ENCODE assay signal across 15 cellular contexts in the genomic region with DNA sequence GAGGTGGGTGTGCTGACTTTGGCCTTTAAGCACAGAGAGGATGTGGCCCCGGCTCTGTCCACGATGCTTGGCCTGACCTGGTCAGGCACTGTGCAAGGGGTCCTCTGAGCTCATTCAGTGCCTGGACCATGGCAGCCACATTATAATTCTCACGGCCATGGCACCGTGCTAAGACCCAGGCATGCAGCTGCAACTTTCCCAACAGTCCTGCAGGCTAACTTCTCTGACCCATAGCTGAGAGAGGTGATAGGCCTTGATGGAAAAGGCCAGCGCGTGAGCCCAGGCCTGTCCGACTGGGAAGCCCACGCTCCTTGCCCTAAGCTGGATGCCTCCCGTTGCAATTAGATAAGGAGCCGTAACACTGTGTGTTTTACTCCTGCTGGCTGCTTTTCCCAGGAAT.
"Had no signal": no experiment of that assay in that cellular context is flagged by ENCODE, and none has a peak within 500 bp of the region (broad histone marks: within the 10 kb centered on the region; RNA-seq: fewer than 3 reads in every experiment).

No MANE protein-coding gene starts in this region.

- H3K4me3 ChIP-seq: prostate gland, smooth muscle cell, tibial artery, vagina had no signal

- H3K36me3 Mint-ChIP-seq: activated naive CD8-positive, alpha-beta T cell treated with anti-CD3 and anti-CD28 coated beads for 36 hours; mesothelial cell of epicardium had no signal

- H3K4me1 ChIP-seq: tibial artery, vagina had no signal

- H3K27ac Mint-ChIP-seq: activated CD4-positive, alpha-beta memory T cell treated with anti-CD3 and anti-CD28 coated beads, Interleukin-2, amount 10 ng/mL, durations not matched to agents 7 days and 5 days; activated CD4-positive, alpha-beta T cell treated with anti-CD3 and anti-CD28 coated beads for 36 hours; activated naive CD8-positive, alpha-beta T cell treated with anti-CD3 and anti-CD28 coated beads for 36 hours; mesothelial cell of epicardium; stimulated activated naive CD8-positive, alpha-beta T cell treated with anti-CD3 and anti-CD28 coated beads, Interleukin-15, Interleukin-2, amounts not matched to agents 100 ng/mL and 50 ng/mL, for 24 hours had no signal

- H3K27me3 Mint-ChIP-seq: activated CD4-positive, alpha-beta memory T cell treated with anti-CD3 and anti-CD28 coated beads, Interleukin-2, amount 10 ng/mL, durations not matched to agents 7 days and 5 days; stimulated activated naive CD8-positive, alpha-beta T cell treated with anti-CD3 and anti-CD28 coated beads, Interleukin-15, Interleukin-2, amounts not matched to agents 100 ng/mL and 50 ng/mL, for 24 hours had no signal

- H3K9me3 ChIP-seq: prostate gland, tibial artery, vagina had no signal

- H3K4me2 ChIP-seq: smooth muscle cell had no signal

- H3K4me3 Mint-ChIP-seq: activated CD4-positive, alpha-beta memory T cell treated with anti-CD3 and anti-CD28 coated beads, Interleukin-2, amount 10 ng/mL, durations not matched to agents 7 days and 5 days; activated CD4-positive, alpha-beta T cell treated with anti-CD3 and anti-CD28 coated beads for 36 hours; activated naive CD8-positive, alpha-beta T cell treated with anti-CD3 and anti-CD28 coated beads for 36 hours; mesothelial cell of epicardium; stimulated activated naive CD8-positive, alpha-beta T cell treated with anti-CD3 and anti-CD28 coated beads, Interleukin-15, Interleukin-2, amounts not matched to agents 100 ng/mL and 50 ng/mL, for 24 hours had no signal

- H3K4me1 Mint-ChIP-seq: activated CD4-positive, alpha-beta memory T cell treated with anti-CD3 and anti-CD28 coated beads, Interleukin-2, amount 10 ng/mL, durations not matched to agents 7 days and 5 days; activated CD4-positive, alpha-beta T cell treated with anti-CD3 and anti-CD28 coated beads for 36 hours; activated naive CD8-positive, alpha-beta T cell treated with anti-CD3 and anti-CD28 coated beads for 36 hours; mesothelial cell of epicardium had no signal

- H3K36me3 ChIP-seq: prostate gland, tibial artery, vagina had no signal

- DNase-seq: activated CD4-positive, alpha-beta memory T cell treated with anti-CD3 and anti-CD28 coated beads, Interleukin-2, amount 10 ng/mL, durations not matched to agents 7 days and 5 days; activated CD4-positive, alpha-beta T cell treated with anti-CD3 and anti-CD28 coated beads for 36 hours; activated gamma-delta T cell; activated naive CD8-positive, alpha-beta T cell treated with anti-CD3 and anti-CD28 coated beads for 36 hours; activated T-cell treated with anti-CD3 and anti-CD28 coated beads, Interleukin-2, amount 50 U/mL, for 48 hours; right cardiac atrium; stimulated activated CD4-positive, alpha-beta T cell treated with anti-CD3 and anti-CD28 coated beads, Interleukin-4, amount 100 ng/mL, for 4 hours; stimulated activated CD8-positive, alpha-beta memory T cell treated with anti-CD3 and anti-CD28 coated beads, Interleukin-4, amount 100 ng/mL, for 48 hours; T-helper 2 cell had no signal

- H3K27ac ChIP-seq: tibial artery, vagina had no signal

- ATAC-seq: activated CD4-positive, alpha-beta T cell treated with anti-CD3 and anti-CD28 coated beads for 36 hours had no signal

- H3K27me3 ChIP-seq: tibial artery, vagina had no signal

- H3K9me3 Mint-ChIP-seq: activated CD4-positive, alpha-beta memory T cell treated with anti-CD3 and anti-CD28 coated beads, Interleukin-2, amount 10 ng/mL, durations not matched to agents 7 days and 5 days; activated naive CD8-positive, alpha-beta T cell treated with anti-CD3 and anti-CD28 coated beads for 36 hours; mesothelial cell of epicardium; stimulated activated naive CD8-positive, alpha-beta T cell treated with anti-CD3 and anti-CD28 coated beads, Interleukin-15, Interleukin-2, amounts not matched to agents 100 ng/mL and 50 ng/mL, for 24 hours had no signal
